ENCODE assay signal across 12 cellular contexts in genomic region chr20:15986690-15987089, GRCh38.
DNase-seq lines count a peak whose midpoint lies in the region; ATAC-seq and TF ChIP-seq lines count a peak whose summit lies in the region.
"Had no signal": no experiment of that assay in that cellular context is flagged by ENCODE, and none has a peak within 500 bp of the region (broad histone marks: within the 10 kb centered on the region; RNA-seq: fewer than 3 reads in every experiment).

No MANE protein-coding gene starts in this region.

- H3K4me1 ChIP-seq in OCI-LY3 (ENCODE audit: low read length), result peaks cover 42% of the 10 kb centered on the region

- H3K27me3 ChIP-seq in OCI-LY3 (ENCODE audit: low read depth, low read length), result no peaks in the 10 kb centered on the region

- in situ Hi-C loops in ACHN (cut with HindIII; ENCODE audit: low pct_ligation_motif_present, low pct_unique_long_range_greater_than_20kb, low sequenced_read_pairs), result no loop called here

- no peak overlapping the region for H2AFZ ChIP-seq in OCI-LY3 (ENCODE audit: low read depth, low read length)

- peak; percentile 91 for ATAC-seq in GM18511 (IDR thresholded peaks at IDR 0.05; ENCODE audit: unreplicated experiment)
- ATAC-seq in GM21423 (IDR thresholded peaks at IDR 0.05; ENCODE audit: unreplicated experiment), result peak; percentile 96
- ATAC-seq in HG03039 (IDR thresholded peaks at IDR 0.05; ENCODE audit: unreplicated experiment), result peak; percentile 85
- ATAC-seq: K562 had no signal

- no peak for DNase-seq in activated gamma-delta T cell treated with Interleukin-2 at 50 U/mL for 16 hours
- no peak for DNase-seq in mesenteric fat pad (ENCODE audit: low spot score)
- no peak for DNase-seq in ACHN
- DNase-seq in NCI-H2171 (lab: John Stamatoyannopoulos, UW), result no peak
- DNase-seq: endodermal cell, NCI-H446 treated with DMSO at 0.1 percent for 48 hours had no signal

- H3K9ac ChIP-seq in OCI-LY3 (ENCODE audit: low read length), result peak overlapping the region; percentile 92

- H3K4me3 ChIP-seq in OCI-LY3 (ENCODE audit: low read length), result peak overlapping the region; percentile 84
- H3K4me3 ChIP-seq: K562, SK-N-MC had no signal

- no peaks in the 10 kb centered on the region for H3K9me3 ChIP-seq in OCI-LY3 (ENCODE audit: insufficient read depth, low read length)

- TF ChIP-seq CTCF in OCI-LY3 (IDR thresholded peaks at IDR 0.05; ENCODE audit: low read depth, low read length), result no peak

- peak overlapping the region; percentile 94 for H3K27ac ChIP-seq in OCI-LY3 (ENCODE audit: low read length)
- H3K27ac ChIP-seq: SK-N-MC had no signal

- H3K79me2 ChIP-seq in OCI-LY3 (ENCODE audit: low read length), result peaks cover 94% of the 10 kb centered on the region

- peak overlapping the region; percentile 85 for H3K4me2 ChIP-seq in OCI-LY3 (ENCODE audit: low read length)

- H3K36me3 ChIP-seq in OCI-LY3 (replicated peaks; ENCODE audit: low read depth, low read length), result peaks cover 36% of the 10 kb centered on the region

- peaks cover 20% of the 10 kb centered on the region for H4K20me1 ChIP-seq in OCI-LY3 (ENCODE audit: insufficient read depth, low read length)
